In genomic region chr4:87092389-87093141, GRCh38 we compare ENCODE assay signal across 8 cellular contexts.
DNase-seq lines count a peak whose midpoint lies in the region; ATAC-seq and TF ChIP-seq lines count a peak whose summit lies in the region.

No MANE protein-coding gene starts in this region.

- H3K4me3 ChIP-seq in Peyer's patch (no peak overlapping the region), esophagus (ENCODE audit: low read depth in 1 of 2, low read length in 2 of 2) (no peak overlapping the region)

- ATAC-seq in HG03460 (IDR thresholded peaks at IDR 0.05; ENCODE audit: unreplicated experiment) = peak; percentile 56
- ATAC-seq in HG03565 (IDR thresholded peaks at IDR 0.05; ENCODE audit: unreplicated experiment) = no peak

- DNase-seq in NCI-H748 (lab: John Stamatoyannopoulos, UW; ENCODE audit: unreplicated experiment) (peak; percentile 38), NCI-H748 treated with DMSO at 0.1 percent for 48 hours (lab: John Stamatoyannopoulos, UW) (no peak), Peyer's patch (peak; percentile 51 to 83 (median 68)), non-pigmented ciliary epithelial cell (ENCODE audit: low read depth) (peak; percentile 88), pons (ENCODE audit: low spot score) (no peak)

- no peaks in the 10 kb centered on the region for H3K27me3 ChIP-seq in Peyer's patch
- no peaks in the 10 kb centered on the region for H3K27me3 ChIP-seq in esophagus (ENCODE audit: control insufficient read depth in 1 of 2, insufficient read depth in 2 of 2, low read length in 2 of 2)

- H3K36me3 ChIP-seq in Peyer's patch (peaks cover 0 to 33% (median 0%) of the 10 kb centered on the region in 3 donors), esophagus (ENCODE audit: control insufficient read depth in 2 of 2, insufficient read depth in 2 of 2, low read length in 1 of 2) (peaks cover 0 to 6% of the 10 kb centered on the region in 2 donors)

- no peak for TF ChIP-seq CTCF in Peyer's patch (IDR thresholded peaks at IDR 0.05)

- TF ChIP-seq POLR2A in Peyer's patch (IDR thresholded peaks at IDR 0.05) = no peak

- WGBS in esophagus, 2 donors = 19 to 35% methylated on average over 4 of the region's 4 CpGs

- peaks cover 0 to 11% (median 2%) of the 10 kb centered on the region in 4 donors for H3K4me1 ChIP-seq in Peyer's patch
- H3K4me1 ChIP-seq in esophagus (ENCODE audit: control insufficient read depth in 2 of 2, insufficient read depth in 2 of 2, low read length in 1 of 2) = peaks cover 0 to 5% of the 10 kb centered on the region in 2 donors

- H3K27ac ChIP-seq in Peyer's patch (peak overlapping the region in 2 of 4 donors; percentile 6 to 21), esophagus (ENCODE audit: low read depth in 2 of 2, low read length in 1 of 2) (peak overlapping the region; percentile 58 to 87)

- H3K9me3 ChIP-seq in Peyer's patch = no peaks in the 10 kb centered on the region
- H3K9me3 ChIP-seq in esophagus (ENCODE audit: control insufficient read depth in 2 of 2, insufficient read depth in 1 of 2, low read depth in 1 of 2, low read length in 1 of 2) = no peaks in the 10 kb centered on the region

Comparison
In these comparisons a context has a peak if more than half of its experiments do, and no peak if none do; other contexts are left out.
1. DNase-seq: peak in NCI-H748 (single experiment), Peyer's patch (3 of 3) and non-pigmented ciliary epithelial cell (single experiment); none in NCI-H748 treated with DMSO at 0.1 percent for 48 hours (single experiment) and pons (single experiment).